ENCODE assay signal across 18 cellular contexts in the genomic region with DNA sequence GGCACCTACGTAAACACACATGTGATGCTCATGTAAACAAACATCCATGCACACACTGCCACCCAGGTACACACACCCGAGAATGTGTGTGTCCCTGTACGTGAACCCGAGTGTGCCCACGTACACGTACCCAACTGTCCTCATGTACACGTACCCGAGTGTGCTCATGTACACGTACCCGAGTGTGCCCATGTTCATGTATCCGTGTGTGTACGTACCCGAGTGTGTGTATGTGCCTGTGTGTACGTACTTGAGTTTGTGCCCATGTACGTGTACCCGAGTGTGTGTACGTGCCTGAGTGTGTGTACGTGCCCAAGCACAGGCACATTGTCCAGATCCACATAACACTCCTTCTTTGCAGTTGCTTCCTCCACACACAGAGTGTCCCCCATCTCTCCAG. TPM values are rescaled to one million over a fixed set of nuclear protein-coding genes. Genes with fewer than 3 reads are reported as not detected.
DNase-seq lines count a peak whose midpoint lies in the region; ATAC-seq, FAIRE-seq and TF ChIP-seq lines count a peak whose summit lies in the region.
"Had no signal": no experiment of that assay in that cellular context is flagged by ENCODE, and none has a peak within 500 bp of the region (broad histone marks: within the 10 kb centered on the region; RNA-seq: fewer than 3 reads in every experiment).

No MANE protein-coding gene starts in this region.

- CTCF ChIA-PET in HEK293 (lab: Yijun Ruan, JAX) = interaction anchor here (0.6 to 1.0 kb wide), 2 partner anchors 49 to 117 kb away, joined by 4 read pairs; no protein-coding TSS in a partner anchor

- H3K27ac Mint-ChIP-seq in brain (peak overlapping the region in 3 of 5 experiments; percentile 13 to 77 (median 39)), neural crest cell (ENCODE audit: unreplicated experiment) (no peak overlapping the region)
- no peak overlapping the region for H3K27ac Mint-ChIP-seq in activated T-cell treated with anti-CD3 and anti-CD28 coated beads, Interleukin-2, amount 50 U/mL, for 24 hours
- H3K27ac Mint-ChIP-seq: CD8-positive, alpha-beta memory T cell had no signal

- H3K4me3 ChIP-seq in HEK293 (ENCODE audit: low read depth, low read length) = no peak overlapping the region
- H3K4me3 ChIP-seq: GM23248 had no signal

- no peak for DNase-seq in neural crest cell (ENCODE audit: low read depth, low spot score)
- DNase-seq in urothelium cell line (ENCODE audit: low spot score) = no peak
- DNase-seq in activated T-cell treated with anti-CD3 and anti-CD28 coated beads, Interleukin-2, amount 50 U/mL, for 24 hours = no peak
- no peak for DNase-seq in foreskin melanocyte
- DNase-seq: Caco-2; CD8-positive, alpha-beta memory T cell; DND-41; GDM1; GM23248; H7; IMR-90; KG1 had no signal

- H3K27me3 Mint-ChIP-seq in brain = no peaks in the 10 kb centered on the region
- H3K27me3 Mint-ChIP-seq in neural crest cell (ENCODE audit: low read depth) = no peaks in the 10 kb centered on the region
- no peaks in the 10 kb centered on the region for H3K27me3 Mint-ChIP-seq in activated T-cell treated with anti-CD3 and anti-CD28 coated beads, Interleukin-2, amount 50 U/mL, for 24 hours
- H3K27me3 Mint-ChIP-seq: CD8-positive, alpha-beta memory T cell had no signal

- POLR2A ChIA-PET in HEK293 (lab: Yijun Ruan, JAX) = no interaction called here

- H3K9me3 Mint-ChIP-seq in brain = no peaks in the 10 kb centered on the region
- no peaks in the 10 kb centered on the region for H3K9me3 Mint-ChIP-seq in neural crest cell
- no peaks in the 10 kb centered on the region for H3K9me3 Mint-ChIP-seq in activated T-cell treated with anti-CD3 and anti-CD28 coated beads, Interleukin-2, amount 50 U/mL, for 24 hours
- H3K9me3 Mint-ChIP-seq: CD8-positive, alpha-beta memory T cell had no signal

- H3K4me3 Mint-ChIP-seq in brain = peak overlapping the region in 1 of 5 experiments; percentile 22
- H3K4me3 Mint-ChIP-seq in neural crest cell = peak overlapping the region; percentile 71
- no peak overlapping the region for H3K4me3 Mint-ChIP-seq in activated T-cell treated with anti-CD3 and anti-CD28 coated beads, Interleukin-2, amount 50 U/mL, for 24 hours
- H3K4me3 Mint-ChIP-seq: CD8-positive, alpha-beta memory T cell had no signal

- ATAC-seq in HG03354 (IDR thresholded peaks at IDR 0.05; ENCODE audit: poor library complexity, severe bottlenecking, unreplicated experiment) = no peak

- no peak overlapping the region for H3K27ac ChIP-seq in HEK293 (ENCODE audit: extremely low read depth, low read depth, low read length)
- H3K27ac ChIP-seq: GM23248, HL-60 had no signal

- H3K4me1 ChIP-seq in HEK293 (ENCODE audit: control insufficient read depth, insufficient read depth, low read length) = peaks cover 4% of the 10 kb centered on the region
- H3K4me1 ChIP-seq: Caco-2 had no signal

- FAIRE-seq in urothelium cell line (lab: Jason Lieb, UNC) = peak; percentile 89
- FAIRE-seq: A204.1 had no signal

- H3K9me3 ChIP-seq in HEK293 (ENCODE audit: control insufficient read depth, insufficient read depth, low read depth, low read length) = no peaks in the 10 kb centered on the region
- H3K9me3 ChIP-seq: Caco-2 had no signal

- peaks cover 10% of the 10 kb centered on the region for H3K36me3 Mint-ChIP-seq in brain
- peaks cover 2% of the 10 kb centered on the region for H3K36me3 Mint-ChIP-seq in neural crest cell (ENCODE audit: low read depth)
- peaks cover 31% of the 10 kb centered on the region for H3K36me3 Mint-ChIP-seq in activated T-cell treated with anti-CD3 and anti-CD28 coated beads, Interleukin-2, amount 50 U/mL, for 24 hours (ENCODE audit: low read depth)

- TF ChIP-seq CTCF in HEK293 (tag by site-specific recombination; IDR thresholded peaks at IDR 0.05) (no peak), brain (conservative IDR thresholded peaks at IDR 0.05) (no peak), neural crest cell (conservative IDR thresholded peaks at IDR 0.05) (no peak)

- peaks cover 0 to 42% of the 10 kb centered on the region in 2 experiments; a peak in 2 of 3 replicates for H3K36me3 ChIP-seq in HEK293 (ENCODE audit: control insufficient read depth in 2 of 2, insufficient read depth in 1 of 2, low read length in 2 of 2)

- H3K4me1 Mint-ChIP-seq in brain = peaks cover 18% of the 10 kb centered on the region
- peaks cover 4% of the 10 kb centered on the region for H3K4me1 Mint-ChIP-seq in neural crest cell
- peaks cover 5% of the 10 kb centered on the region for H3K4me1 Mint-ChIP-seq in activated T-cell treated with anti-CD3 and anti-CD28 coated beads, Interleukin-2, amount 50 U/mL, for 24 hours (ENCODE audit: low read depth)

TF ChIP-seq in HEK293, 187 proteins besides CTCF, POLR2A, EP300 and RAD21:
- TF ChIP-seq, protein P1, sequence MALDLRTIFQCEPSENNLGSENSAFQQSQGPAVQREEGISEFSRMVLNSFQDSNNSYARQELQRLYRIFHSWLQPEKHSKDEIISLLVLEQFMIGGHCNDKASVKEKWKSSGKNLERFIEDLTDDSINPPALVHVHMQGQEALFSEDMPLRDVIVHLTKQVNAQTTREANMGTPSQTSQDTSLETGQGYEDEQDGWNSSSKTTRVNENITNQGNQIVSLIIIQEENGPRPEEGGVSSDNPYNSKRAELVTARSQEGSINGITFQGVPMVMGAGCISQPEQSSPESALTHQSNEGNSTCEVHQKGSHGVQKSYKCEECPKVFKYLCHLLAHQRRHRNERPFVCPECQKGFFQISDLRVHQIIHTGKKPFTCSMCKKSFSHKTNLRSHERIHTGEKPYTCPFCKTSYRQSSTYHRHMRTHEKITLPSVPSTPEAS (tag by site-specific recombination; IDR thresholded peaks at IDR 0.05) = peak; percentile 25; the same call in 1 of the 2 replicates
- TF ChIP-seq ZNF510 (tag by site-specific recombination; IDR thresholded peaks at IDR 0.05; ENCODE audit: insufficient replicate concordance) = no peak

RNA-seq across cellular contexts. Expression of gene LRCOL1, which starts 45.0 kb away (rescaled TPM):
- 0.46 TPM for polyA plus RNA-seq in brain (ENCODE audit: insufficient read depth, low read depth, low replicate concordance)
- total RNA-seq in neural crest cell = 0.93 and 1.7 TPM in 2 replicates
- total RNA-seq: Caco-2; CD8-positive, alpha-beta memory T cell; GM23248; H7; IMR-90 had no signal
- polyA plus RNA-seq: CD8-positive, alpha-beta memory T cell; GM23248 had no signal

RNA-seq across cellular contexts. Expression of gene P2RX2, which starts 53.2 kb away (rescaled TPM):
- polyA plus RNA-seq in brain (ENCODE audit: insufficient read depth, low read depth, low replicate concordance) = not detected
- total RNA-seq in neural crest cell = not detected in 2 replicates
- total RNA-seq: Caco-2; CD8-positive, alpha-beta memory T cell; GM23248; IMR-90 had no signal
- polyA plus RNA-seq: BJ; CD8-positive, alpha-beta memory T cell; GM23248; IMR-90 had no signal

Comparison
In these comparisons a context has a peak if more than half of its experiments do, and no peak if none do; other contexts are left out.
1. H3K27ac Mint-ChIP-seq: peak in brain (3 of 5); none in neural crest cell (single experiment) and activated T-cell treated with anti-CD3 and anti-CD28 coated beads, Interleukin-2, amount 50 U/mL, for 24 hours (single experiment).